ENCODE assay signal across 21 cellular contexts in the genomic region with DNA sequence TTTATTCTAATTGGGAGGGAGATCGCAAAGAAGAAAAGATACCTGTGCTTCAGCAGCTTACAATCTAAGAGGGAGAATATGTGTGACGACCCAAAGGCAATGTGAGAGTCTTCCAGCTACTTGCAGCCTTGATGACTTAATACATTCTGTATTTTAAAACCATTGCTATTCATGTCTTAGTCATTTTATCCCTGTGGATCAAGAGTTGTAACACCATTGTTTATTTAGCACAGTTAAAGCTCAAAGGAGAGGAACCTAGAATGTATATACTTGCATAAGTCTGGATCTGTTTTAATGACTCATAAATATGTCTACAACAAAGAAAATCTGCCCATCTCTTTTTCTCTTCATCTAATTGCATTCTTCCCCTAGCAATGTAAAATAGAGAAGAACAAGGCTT.
DNase-seq lines count a peak whose midpoint lies in the region; ATAC-seq, FAIRE-seq and TF ChIP-seq lines count a peak whose summit lies in the region.
"Had no signal": no experiment of that assay in that cellular context is flagged by ENCODE, and none has a peak within 500 bp of the region (broad histone marks: within the 10 kb centered on the region; RNA-seq: fewer than 3 reads in every experiment).

No MANE protein-coding gene starts in this region.

- H3K9me3 ChIP-seq in keratinocyte (ENCODE audit: control insufficient read depth, low read depth, low read length) = no peaks in the 10 kb centered on the region
- H3K9me3 ChIP-seq: BLaER1 had no signal

- dilution Hi-C loops in keratinocyte (cut with MboI; ENCODE audit: extremely low pct_ligation_motif_present, low sequenced_read_pairs) = no loop called here

- H3K27me3 ChIP-seq in keratinocyte (ENCODE audit: control insufficient read depth, extremely low read depth, insufficient read depth, low read length) = no peaks in the 10 kb centered on the region
- H3K27me3 ChIP-seq: BLaER1 had no signal

- no peak for TF ChIP-seq CTCF in astrocyte of the spinal cord (IDR thresholded peaks at IDR 0.05; ENCODE audit: low read depth, low read length)
- TF ChIP-seq CTCF in keratinocyte (optimal IDR thresholded peaks at IDR 0.05 in 1 of 3, IDR thresholded peaks at IDR 0.05 in 1 of 3, conservative IDR thresholded peaks at IDR 0.05 in 1 of 3; ENCODE audit: extremely low read depth in 1 of 3, insufficient read depth in 2 of 3, low read length in 3 of 3) = no peak

- H3K36me3 ChIP-seq in keratinocyte (ENCODE audit: control insufficient read depth in 2 of 2, extremely low read depth in 1 of 2, insufficient read depth in 2 of 2, low read length in 2 of 2) = no peaks in the 10 kb centered on the region
- H3K36me3 ChIP-seq: BLaER1 had no signal

- no peak overlapping the region for H3K4me3 ChIP-seq in astrocyte of the spinal cord (ENCODE audit: low read depth, low read length)
- no peak overlapping the region for H3K4me3 ChIP-seq in keratinocyte (ENCODE audit: control insufficient read depth in 2 of 3, extremely low read depth in 1 of 3, insufficient read depth in 2 of 3, low read depth in 1 of 3, low read length in 3 of 3)
- H3K4me3 ChIP-seq: BLaER1 had no signal

- no peak overlapping the region for H2AFZ ChIP-seq in keratinocyte (ENCODE audit: control insufficient read depth, low read length)

- H4K20me1 ChIP-seq in keratinocyte (ENCODE audit: control insufficient read depth, extremely low read depth, insufficient read depth, low read length) = no peaks in the 10 kb centered on the region
- H4K20me1 ChIP-seq: BLaER1 had no signal

- peak; percentile 1 for DNase-seq in EL
- DNase-seq in HT1080 (ENCODE audit: low read depth) = peak; percentile 51
- peak; percentile 1 for DNase-seq in astrocyte of the spinal cord (ENCODE audit: low read depth, low spot score)
- peak; percentile 66 for DNase-seq in keratinocyte (ENCODE audit: low read depth, low spot score)
- no peak for DNase-seq in NCI-H774 (lab: John Stamatoyannopoulos, UW)
- no peak for DNase-seq in iPS-NIHi11 (ENCODE audit: low spot score)
- no peak for DNase-seq in UCSD-AML1 (lab: John Stamatoyannopoulos, UW; ENCODE audit: unreplicated experiment)
- DNase-seq: CD8-positive, alpha-beta memory T cell; DMS79 treated with DMSO at 0.1 percent for 48 hours; H9; NCI-H1436; NCI-H2029; NCI-H2171 treated with DMSO at 0.1 percent for 48 hours; NCI-H510A; NCI-H82; SHP77 treated with DMSO at 0.1 percent for 48 hours had no signal

- no peak for ATAC-seq in GM18511 (IDR thresholded peaks at IDR 0.05; ENCODE audit: unreplicated experiment)
- ATAC-seq: Panc1 had no signal

- H3K9ac ChIP-seq in keratinocyte (ENCODE audit: control insufficient read depth, extremely low read depth, insufficient read depth, low read length) = no peak overlapping the region
- H3K9ac ChIP-seq: BLaER1 had no signal

- in situ Hi-C loops in astrocyte of the spinal cord (cut with HindIII; ENCODE audit: low sequenced_read_pairs) = no loop called here

- no peaks in the 10 kb centered on the region for H3K79me2 ChIP-seq in keratinocyte (ENCODE audit: control insufficient read depth, insufficient read depth, low read length)

- H3K4me2 ChIP-seq in keratinocyte (ENCODE audit: control insufficient read depth, extremely low read depth, insufficient read depth, low read depth, low read length) = no peak overlapping the region
- H3K4me2 ChIP-seq: BLaER1 had no signal

- FAIRE-seq in keratinocyte (lab: Jason Lieb, UNC) = peak; percentile 39
- FAIRE-seq: A204.1, GM12892 had no signal

- H3K9me1 ChIP-seq in keratinocyte (ENCODE audit: control insufficient read depth, extremely low read depth, insufficient read depth, low read length) = no peaks in the 10 kb centered on the region

- no peak overlapping the region for H3K27ac ChIP-seq in keratinocyte (ENCODE audit: control insufficient read depth, insufficient read depth, low read length)
- H3K27ac ChIP-seq: BLaER1 had no signal

- H3K4me1 ChIP-seq in keratinocyte (ENCODE audit: control insufficient read depth, extremely low read depth, insufficient read depth, low read length) = peaks cover 8% of the 10 kb centered on the region

Comparison
In these comparisons a context has a peak if more than half of its experiments do, and no peak if none do; other contexts are left out.
1. DNase-seq: peak in EL (single experiment), HT1080 (single experiment), astrocyte of the spinal cord (single experiment) and keratinocyte (single experiment); none in NCI-H774 (single experiment), iPS-NIHi11 (single experiment) and UCSD-AML1 (single experiment).